In the genomic region with DNA sequence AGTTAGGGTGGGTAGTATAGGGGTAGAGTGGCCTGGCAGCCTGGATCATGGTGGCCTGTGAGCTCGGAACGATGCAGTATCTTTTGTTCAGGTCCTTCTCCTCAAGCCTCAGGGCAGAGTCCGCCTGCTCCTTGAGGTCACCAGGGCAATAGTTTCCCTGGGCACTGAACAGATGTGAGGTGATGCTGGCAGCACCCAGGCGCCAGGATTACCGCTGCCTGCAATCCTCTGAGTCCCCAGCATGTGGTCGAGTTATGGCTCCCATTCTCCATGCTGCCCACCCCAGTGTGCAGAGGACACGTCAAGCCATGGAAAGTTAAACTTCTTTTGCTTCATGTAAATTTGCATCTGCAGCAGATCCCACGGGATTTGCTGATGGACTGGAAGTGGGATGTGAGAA, we compare ENCODE assay signal across 1 cellular context.
TF ChIP-seq lines count a peak whose summit lies in the region.

No MANE protein-coding gene starts in this region.

TF ChIP-seq in IMR-90, 13 proteins besides CTCF, POLR2A, EP300 and RAD21:
- TF ChIP-seq MXI1 (IDR thresholded peaks at IDR 0.05; ENCODE audit: borderline replicate concordance, low read depth, low read length) (no peak), ELK1 (IDR thresholded peaks at IDR 0.05; ENCODE audit: borderline replicate concordance, low read depth, low read length) (no peak), SMC3 (IDR thresholded peaks at IDR 0.05; ENCODE audit: low read depth, low read length) (no peak), CHD1 (IDR thresholded peaks at IDR 0.05; ENCODE audit: low read depth, low read length) (no peak), BHLHE40 (IDR thresholded peaks at IDR 0.05; ENCODE audit: low read depth, low read length) (no peak), FOS (IDR thresholded peaks at IDR 0.05; ENCODE audit: low read depth, low read length) (no peak), CEBPB (IDR thresholded peaks at IDR 0.05; ENCODE audit: low read depth, low read length) (no peak), RCOR1 (IDR thresholded peaks at IDR 0.05; ENCODE audit: insufficient replicate concordance, low read length) (no peak), MAZ (IDR thresholded peaks at IDR 0.05; ENCODE audit: borderline replicate concordance, low read depth, low read length) (no peak)
